1 cellular context compared by ENCODE assay signal in the genomic region with DNA sequence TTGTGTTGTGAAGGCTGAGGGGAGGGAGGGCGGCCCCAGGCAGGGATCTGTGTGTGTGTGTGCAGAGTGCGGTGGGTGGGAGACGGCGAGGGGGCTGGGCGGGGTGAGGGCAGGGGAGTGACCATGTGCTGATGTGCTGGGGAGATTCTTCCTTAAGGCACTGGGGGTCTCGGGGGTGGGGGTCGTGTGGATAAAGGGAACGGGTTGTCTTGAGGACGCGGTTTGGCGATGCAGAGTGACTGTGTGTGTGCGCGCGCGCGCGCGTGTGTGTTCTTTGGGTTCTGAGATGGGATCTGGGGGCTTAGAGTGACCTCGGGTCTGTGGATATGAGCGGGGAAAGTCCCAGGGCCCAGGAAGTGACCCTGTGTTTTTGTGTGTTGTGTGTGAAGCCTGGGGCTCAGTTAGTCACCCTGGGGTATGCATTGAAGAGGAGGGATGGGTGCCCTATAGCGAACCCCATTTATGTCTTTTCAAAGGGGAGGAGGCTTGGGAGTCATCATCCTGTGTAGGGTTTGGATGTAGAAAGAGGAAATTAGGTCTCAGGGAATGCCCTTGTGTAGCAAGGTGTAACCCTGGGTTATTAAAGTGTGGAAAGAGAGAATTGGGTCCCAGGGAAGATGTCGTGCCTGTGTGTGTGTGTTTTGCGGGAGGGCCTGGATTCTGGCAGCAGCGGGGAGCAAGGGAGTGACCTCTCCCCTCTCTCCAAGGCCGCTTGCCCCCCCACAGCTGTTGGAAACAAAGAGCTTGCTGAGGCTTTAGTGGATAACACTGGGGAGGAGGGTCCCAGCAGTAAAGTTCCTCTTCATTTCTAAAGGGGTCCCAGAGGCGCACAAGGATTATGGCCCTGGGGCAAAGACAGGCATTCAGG.
TF ChIP-seq lines count a peak whose summit lies in the region.

No MANE protein-coding gene starts in this region.

TF ChIP-seq in HepG2, 621 proteins besides CTCF, POLR2A, EP300 and RAD21:
- TF ChIP-seq ZNF468 (CRISPR knock-in tag; IDR thresholded peaks at IDR 0.05) (no peak), ZBTB38 (CRISPR knock-in tag; IDR thresholded peaks at IDR 0.05) (peak; percentile 64; the same call in 1 of the 2 replicates), ZNF646 (CRISPR knock-in tag; IDR thresholded peaks at IDR 0.05) (0 out of 2 replicates have a peak, but pooled peaks have one; percentile 40), YEATS4 (CRISPR knock-in tag; IDR thresholded peaks at IDR 0.05; ENCODE audit: borderline replicate concordance) (0 out of 2 replicates have a peak, but pooled peaks have one; percentile 28), ZNF446 (CRISPR knock-in tag; IDR thresholded peaks at IDR 0.05) (0 out of 2 replicates have a peak, but pooled peaks have one; percentile 18)
